In genomic region chr1:1033009-1033587, GRCh38 we compare ENCODE assay signal across 8 cellular contexts. TPM values are rescaled to one million over a fixed set of nuclear protein-coding genes. Genes with fewer than 3 reads are reported as not detected.
DNase-seq lines count a peak whose midpoint lies in the region; ATAC-seq, FAIRE-seq and TF ChIP-seq lines count a peak whose summit lies in the region.

No MANE protein-coding gene starts in this region.

- H3K27ac Mint-ChIP-seq in central memory CD8-positive, alpha-beta T cell (ENCODE audit: low read depth) = no peak overlapping the region

- peak; percentile 96 for FAIRE-seq in GM12891 (lab: Jason Lieb, UNC)
- FAIRE-seq in RCC 7860 (lab: Jason Lieb, UNC) = no peak

- peak; percentile 99 for DNase-seq in GM12891 (ENCODE audit: insufficient read length, low spot score)
- peak; percentile 76 for DNase-seq in NCI-H1694 treated with DMSO at 0.1 percent for 48 hours (lab: John Stamatoyannopoulos, UW)
- DNase-seq in activated CD4-positive, CD25-positive, alpha-beta regulatory T cell (lab: John Stamatoyannopoulos, UW) = peak; percentile 68 to 80 (median 73)
- peak; percentile 62 to 64 for DNase-seq in central memory CD8-positive, alpha-beta T cell (ENCODE audit: low spot score in 2 of 2)
- DNase-seq in kidney tubule cell (ENCODE audit: low spot score) = peak; percentile 85
- peak; percentile 92 to 93 for DNase-seq in stimulated activated CD4-positive, alpha-beta T cell treated with anti-CD3 and anti-CD28 coated beads, Interleukin-2, amount 100 ng/mL, for 24 hours
- DNase-seq in RCC 7860 (ENCODE audit: low spot score) = no peak

- H3K9me3 Mint-ChIP-seq in central memory CD8-positive, alpha-beta T cell = no peaks in the 10 kb centered on the region

- peak; percentile 85 for ATAC-seq in HG02759 (IDR thresholded peaks at IDR 0.05; ENCODE audit: unreplicated experiment)
- ATAC-seq in central memory CD8-positive, alpha-beta T cell (replicated peaks; ENCODE audit: extremely low read depth, poor library complexity, severe bottlenecking) = peak; percentile 74

- H3K27me3 Mint-ChIP-seq in central memory CD8-positive, alpha-beta T cell = peaks cover 36% of the 10 kb centered on the region

- peaks cover 8% of the 10 kb centered on the region for H3K4me1 Mint-ChIP-seq in central memory CD8-positive, alpha-beta T cell

- H3K36me3 Mint-ChIP-seq in central memory CD8-positive, alpha-beta T cell (ENCODE audit: insufficient read depth) = peaks cover 2% of the 10 kb centered on the region

- TF ChIP-seq POLR2A in GM12891 (IDR thresholded peaks at IDR 0.05; ENCODE audit: low read depth, low read length) = no peak

- H3K4me3 Mint-ChIP-seq in central memory CD8-positive, alpha-beta T cell = peak overlapping the region; percentile 70

TF ChIP-seq in GM12891, 5 proteins besides CTCF, POLR2A, EP300 and RAD21:
- peak; percentile 99 for TF ChIP-seq POU2F2 (IDR thresholded peaks at IDR 0.05; ENCODE audit: low read depth, low read length)
- TF ChIP-seq POLR2AphosphoS5 (IDR thresholded peaks at IDR 0.05; ENCODE audit: low read depth, low read length) = no peak
- no peak for TF ChIP-seq TAF1 (IDR thresholded peaks at IDR 0.05; ENCODE audit: low read depth, low read length)
- no peak for TF ChIP-seq PAX5 (IDR thresholded peaks at IDR 0.05; ENCODE audit: insufficient read depth, low read length, severe bottlenecking)

RNA-seq across cellular contexts. Expression of gene AGRN, which starts 13.2 kb away (rescaled TPM):
- 14.4 TPM for polyA plus RNA-seq in GM12891 (2012; ENCODE audit: low read depth, missing spikeins)

RNA-seq across cellular contexts. Expression of gene ISG15, which starts 19.8 kb away (rescaled TPM):
- 191 TPM for polyA plus RNA-seq in GM12891 (2012; ENCODE audit: low read depth, missing spikeins)

RNA-seq across cellular contexts. Expression of gene HES4, which starts 33.2 kb away (rescaled TPM):
- polyA plus RNA-seq in GM12891 (2012; ENCODE audit: low read depth, missing spikeins) = 0.45 TPM

RNA-seq across cellular contexts. Expression of gene RNF223, which starts 41.0 kb away (rescaled TPM):
- polyA plus RNA-seq in GM12891 (2012; ENCODE audit: low read depth, missing spikeins) = 0.08 TPM

RNA-seq across cellular contexts. Expression of gene PERM1, which starts 51.2 kb away (rescaled TPM):
- 0.15 TPM for polyA plus RNA-seq in GM12891 (2012; ENCODE audit: low read depth, missing spikeins)
